8 cellular contexts compared by ENCODE assay signal in the genomic region with DNA sequence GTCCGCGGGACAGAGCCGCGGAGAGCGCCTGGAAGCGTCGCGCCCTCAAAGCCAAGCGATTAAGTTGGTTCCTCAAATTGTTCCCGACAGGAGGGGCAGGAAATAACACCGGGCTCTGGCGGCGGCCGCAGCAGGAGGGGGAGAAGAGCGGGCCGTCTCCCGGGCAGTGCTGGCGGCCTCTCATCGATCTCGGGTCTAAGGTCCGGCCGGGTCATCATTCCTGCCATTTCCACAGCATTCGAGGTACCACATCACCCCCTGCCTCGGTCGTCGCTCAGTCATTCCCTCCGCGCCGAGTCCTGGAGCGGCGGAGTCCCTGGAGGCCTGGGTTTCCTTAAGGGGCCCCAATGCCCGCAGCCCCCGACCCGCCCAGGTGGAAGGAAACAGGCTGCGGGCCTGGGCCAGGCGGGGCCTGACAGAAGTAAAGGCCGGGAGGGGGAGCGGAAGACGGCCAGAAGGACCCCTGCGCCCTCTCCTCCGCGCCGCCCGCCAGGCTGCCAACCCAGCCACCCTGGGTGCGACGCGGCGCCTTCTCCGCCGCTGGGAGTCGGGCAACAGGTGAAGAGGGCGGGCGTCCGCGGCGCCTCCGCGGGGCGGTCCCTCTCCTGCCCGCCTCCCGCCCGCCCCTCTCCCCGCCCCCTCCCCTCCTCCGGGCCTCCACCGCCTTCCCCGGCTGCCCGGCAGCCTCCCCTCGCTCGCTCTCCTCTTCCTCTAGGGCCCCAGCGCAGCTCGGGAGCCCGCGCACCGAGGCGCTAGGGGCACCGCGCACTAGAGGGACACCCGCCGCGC. TPM values are rescaled to one million over a fixed set of nuclear protein-coding genes. Genes with fewer than 3 reads are reported as not detected.
A peak's percentile ranks its signal among the peaks of the same experiment; 100 is the strongest.
DNase-seq lines count a peak whose midpoint lies in the region; ATAC-seq and TF ChIP-seq lines count a peak whose summit lies in the region.

CMTM8 (plus strand) TSS at position 654 of the 789 bp plus-strand sequence. CDS start 293 bp downstream, outside the sequence.

- no peak within 1 kb of the TSS for H2AK9ac ChIP-seq in IMR-90 (replicated peaks; ENCODE audit: low read depth, low read length, poor library complexity)

- no peaks in the 10 kb centered on the region for H3K79me1 ChIP-seq in IMR-90 (ENCODE audit: low read depth in 1 of 2, low read length in 2 of 2)

- H2BK15ac ChIP-seq in IMR-90 (ENCODE audit: low read depth, low read length): no peak within 1 kb of the TSS

- ATAC-seq in IMR-90 (ENCODE audit: low read depth): peak; percentile 79
- peak; percentile 86 to 91 for ATAC-seq in activated naive CD4-positive, alpha-beta T cell treated with anti-CD3 and anti-CD28 coated beads, Interleukin-2, amount 50 U/mL, for 72 hours
- ATAC-seq in sciatic nerve: peak; percentile 79

- in situ Hi-C loops in IMR-90 (cut with MboI; ENCODE audit: low sequenced_read_pairs): no loop called here

- H3K23ac ChIP-seq in IMR-90 (ENCODE audit: low read depth, low read length): no peak within 1 kb of the TSS

- H4K8ac ChIP-seq in IMR-90 (ENCODE audit: low read depth in 2 of 2, low read length in 2 of 2): no peak within 1 kb of the TSS

- H3K4me3 ChIP-seq in IMR-90 (ENCODE audit: insufficient read depth, low read depth, low read length) (peak within 1 kb of the TSS; percentile 53), SK-N-MC (peak within 1 kb of the TSS; percentile 76), left ventricle myocardium inferior (peak within 1 kb of the TSS; percentile 88)

- H3K27ac ChIP-seq in IMR-90 (ENCODE audit: insufficient read depth, low read length) (no peak within 1 kb of the TSS), SK-N-MC (no peak within 1 kb of the TSS), left ventricle myocardium inferior (replicated peaks) (peak within 1 kb of the TSS; percentile 92)

- H4K20me1 ChIP-seq in IMR-90 (ENCODE audit: insufficient read depth, low read length): no peaks in the 10 kb centered on the region

- peaks cover 16 to 40% of the 10 kb centered on the region in 2 donors for H3K36me3 Mint-ChIP-seq in activated naive CD4-positive, alpha-beta T cell treated with anti-CD3 and anti-CD28 coated beads, Interleukin-2, amount 50 U/mL, for 72 hours

- H2AK5ac ChIP-seq in IMR-90 (ENCODE audit: low read depth, low read length): no peak within 1 kb of the TSS

- TF ChIP-seq POLR2A in IMR-90 (IDR thresholded peaks at IDR 0.05; ENCODE audit: low read depth, low read length): no peak

- peaks cover 47% of the 10 kb centered on the region for H3K27me3 ChIP-seq in IMR-90 (ENCODE audit: control insufficient read depth, insufficient read depth, low read length)
- no peaks in the 10 kb centered on the region for H3K27me3 ChIP-seq in left ventricle myocardium inferior (ENCODE audit: low read depth)

- TF ChIP-seq RAD21 in IMR-90 (IDR thresholded peaks at IDR 0.05; ENCODE audit: low read length): no peak

- WGBS in IMR-90 (ENCODE audit: extremely low coverage in 2 of 2, insufficient read length in 1 of 2), 2 experiments: 3% methylated on average over 28 of the region's 80 CpGs; no CpG with 5 or more reads in 1 of the 2 experiments

- H3K18ac ChIP-seq in IMR-90 (ENCODE audit: low read depth, low read length): no peak within 1 kb of the TSS

- H3K9me3 Mint-ChIP-seq in activated naive CD4-positive, alpha-beta T cell treated with anti-CD3 and anti-CD28 coated beads, Interleukin-2, amount 50 U/mL, for 72 hours: peaks cover 0 to 6% of the 10 kb centered on the region in 2 donors

- peaks cover 4% of the 10 kb centered on the region; the same call in 1 of the 2 replicates for H3K9me3 ChIP-seq in IMR-90 (ENCODE audit: control insufficient read depth, insufficient read depth, low read length)
- H3K9me3 ChIP-seq in SK-N-MC (ENCODE audit: low read depth, low read length): no peaks in the 10 kb centered on the region
- H3K9me3 ChIP-seq in left ventricle myocardium inferior (replicated peaks): peaks cover 15% of the 10 kb centered on the region

- TF ChIP-seq CTCF in IMR-90 (conservative IDR thresholded peaks at IDR 0.05; ENCODE audit: low read depth, low read length) (no peak), left ventricle myocardium inferior (IDR thresholded peaks at IDR 0.05; ENCODE audit: borderline replicate concordance) (no peak)

- H2BK5ac ChIP-seq in IMR-90 (ENCODE audit: low read depth, low read length, poor library complexity, severe bottlenecking): no peak within 1 kb of the TSS

- peak within 1 kb of the TSS; percentile 83 for H2AFZ ChIP-seq in IMR-90 (replicated peaks; ENCODE audit: low read length, poor library complexity)

- H3K9ac ChIP-seq in IMR-90 (ENCODE audit: low read depth, low read length) (no peak within 1 kb of the TSS), SK-N-MC (ENCODE audit: insufficient read length) (no peak within 1 kb of the TSS)

- H2BK120ac ChIP-seq in IMR-90 (ENCODE audit: low read depth, low read length): no peak within 1 kb of the TSS

- intact Hi-C loops in IMR-90 (cut with micrococcal nuclease): no loop called here
- intact Hi-C loops in left ventricle myocardium inferior (cut with micrococcal nuclease): loop anchor here (5.0 kb wide), 1 partner anchor 36 kb away; no protein-coding TSS in a partner anchor
- intact Hi-C loops in sciatic nerve (cut with DNase I): no loop called here

- no peaks in the 10 kb centered on the region for H3K9me1 ChIP-seq in IMR-90 (ENCODE audit: insufficient read depth, low read length)

- dilution Hi-C loops in IMR-90 (cut with HindIII; ENCODE audit: low sequenced_read_pairs, unreplicated experiment): no loop called here

- no peak within 1 kb of the TSS for H3K14ac ChIP-seq in IMR-90 (replicated peaks; ENCODE audit: low read depth, low read length)

- no peak within 1 kb of the TSS for H4K91ac ChIP-seq in IMR-90 (ENCODE audit: insufficient read depth, low read depth, low read length)

- POLR2A ChIA-PET in IMR-90 (lab: Charles Lee; ENCODE audit: unreplicated experiment): no interaction called here

- DNase-seq in SIG-M5 treated with dmso at 0.1 percent for 504 hours (lab: John Stamatoyannopoulos, UW; ENCODE audit: unreplicated experiment) (peak; percentile 22), SIG-M5 (lab: John Stamatoyannopoulos, UW) (no peak), IMR-90 (no peak), SK-N-MC (ENCODE audit: low read depth, low spot score) (no peak), left ventricle myocardium inferior (peak; percentile 55), sciatic nerve (ENCODE audit: low spot score) (peak; percentile 65), C1 segment of cervical spinal cord (lab: John Stamatoyannopoulos, UW) (no peak)
- DNase-seq in activated naive CD4-positive, alpha-beta T cell treated with anti-CD3 and anti-CD28 coated beads, Interleukin-2, amount 50 U/mL, for 72 hours (ENCODE audit: low spot score in 2 of 2): peak in 1 of 2 donors; percentile 65

- no peak within 1 kb of the TSS for H3K4ac ChIP-seq in IMR-90 (ENCODE audit: low read depth, low read length)

- no peak within 1 kb of the TSS for H2BK20ac ChIP-seq in IMR-90 (ENCODE audit: low read depth, low read length)

- H3K27ac Mint-ChIP-seq in activated naive CD4-positive, alpha-beta T cell treated with anti-CD3 and anti-CD28 coated beads, Interleukin-2, amount 50 U/mL, for 72 hours: peak within 1 kb of the TSS; percentile 22 to 85

- H3K4me1 ChIP-seq in IMR-90 (ENCODE audit: control insufficient read depth, insufficient read depth, low read length) (no peaks in the 10 kb centered on the region), left ventricle myocardium inferior (peaks cover 41% of the 10 kb centered on the region)

- no peak within 1 kb of the TSS for H4K5ac ChIP-seq in IMR-90 (ENCODE audit: low read depth, low read length)

- H3K56ac ChIP-seq in IMR-90 (ENCODE audit: extremely low read depth, insufficient read depth, low read length): no peak within 1 kb of the TSS

- peak within 1 kb of the TSS; percentile 77 for H3K4me2 ChIP-seq in IMR-90 (ENCODE audit: low read depth, low read length)

- no peaks in the 10 kb centered on the region for H3K36me3 ChIP-seq in IMR-90 (ENCODE audit: control insufficient read depth, insufficient read depth, low read length)
- H3K36me3 ChIP-seq in SK-N-MC (ENCODE audit: insufficient read depth, low read length): no peaks in the 10 kb centered on the region
- H3K36me3 ChIP-seq in left ventricle myocardium inferior: no peaks in the 10 kb centered on the region

- CTCF ChIA-PET in IMR-90 (lab: Yijun Ruan, JAX): interaction anchor here (0.6 kb wide), 1 partner anchor 9 kb away, joined by 7 read pairs; no protein-coding TSS in a partner anchor

- BruUV-seq in IMR-90 (replicated peaks; lab: Mats Ljungman, UMichigan): no TSS peak

TF ChIP-seq in IMR-90, 13 proteins besides CTCF, POLR2A, EP300 and RAD21:
- TF ChIP-seq RCOR1 (IDR thresholded peaks at IDR 0.05; ENCODE audit: insufficient replicate concordance, low read length): no peak
- TF ChIP-seq CEBPB (IDR thresholded peaks at IDR 0.05; ENCODE audit: low read depth, low read length): no peak
- TF ChIP-seq, protein P1, sequence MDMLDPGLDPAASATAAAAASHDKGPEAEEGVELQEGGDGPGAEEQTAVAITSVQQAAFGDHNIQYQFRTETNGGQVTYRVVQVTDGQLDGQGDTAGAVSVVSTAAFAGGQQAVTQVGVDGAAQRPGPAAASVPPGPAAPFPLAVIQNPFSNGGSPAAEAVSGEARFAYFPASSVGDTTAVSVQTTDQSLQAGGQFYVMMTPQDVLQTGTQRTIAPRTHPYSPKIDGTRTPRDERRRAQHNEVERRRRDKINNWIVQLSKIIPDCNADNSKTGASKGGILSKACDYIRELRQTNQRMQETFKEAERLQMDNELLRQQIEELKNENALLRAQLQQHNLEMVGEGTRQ (IDR thresholded peaks at IDR 0.05; ENCODE audit: low read depth, low read length): no peak
- TF ChIP-seq SMC3 (IDR thresholded peaks at IDR 0.05; ENCODE audit: low read depth, low read length): no peak

RNA-seq across cellular contexts. Expression of gene CMTM8, which starts in this region (rescaled TPM):
- total RNA-seq in IMR-90 (2012; rRNA removed) (not detected in 2 replicates), left ventricle myocardium inferior (5.7 TPM), sciatic nerve (7.6 TPM)
- polyA plus RNA-seq in IMR-90 (2012; rRNA removed): 0.15 and 0.20 TPM in 2 replicates
- polyA plus RNA-seq in IMR-90 (2012; cell fraction: cytosol; rRNA removed): 0.23 TPM in 1 of 2 replicates, not detected in the other
- polyA plus RNA-seq in IMR-90 (2012; cell fraction: nucleus; rRNA removed; ENCODE audit: low replicate concordance): 0.10 TPM in 1 of 2 replicates, not detected in the other
- 1 to 10 TPM; 7.8 to 9.5 TPM for total RNA-seq in activated naive CD4-positive, alpha-beta T cell treated with anti-CD3 and anti-CD28 coated beads, Interleukin-2, amount 50 U/mL, for 72 hours

Comparison
In these comparisons a context has a peak if more than half of its experiments do, and no peak if none do; other contexts are left out.
1. DNase-seq: peak in SIG-M5 treated with dmso at 0.1 percent for 504 hours (single experiment), left ventricle myocardium inferior (single experiment) and sciatic nerve (single experiment); none in SIG-M5 (single experiment), IMR-90 (single experiment), SK-N-MC (single experiment) and C1 segment of cervical spinal cord (0 of 14).
2. Peak in ATAC-seq, H3K4me3 ChIP-seq and H3K4me2 ChIP-seq in IMR-90; RNA of the gene not detected or under 1 TPM.
3. Peak in every context shown above with its lines, with median percentiles within 50 percentile points of each other: ATAC-seq and H3K4me3 ChIP-seq.